ENCODE assay signal across 8 cellular contexts in genomic region chr16:30355954-30356308, GRCh38. TPM values are rescaled to one million over a fixed set of nuclear protein-coding genes. Genes with fewer than 3 reads are reported as not detected.
DNase-seq lines count a peak whose midpoint lies in the region; ATAC-seq, FAIRE-seq and TF ChIP-seq lines count a peak whose summit lies in the region.

No MANE protein-coding gene starts in this region.

- peak overlapping the region; percentile 97 for H3K27ac Mint-ChIP-seq in HFFc6
- peak overlapping the region; percentile 97 for H3K27ac Mint-ChIP-seq in MCF 10A (ENCODE audit: low read depth, unreplicated experiment)

- no TSS peak for BruUV-seq in MCF 10A (replicated peaks; lab: Mats Ljungman, UMichigan)

- no peak for FAIRE-seq in A549 (lab: Jason Lieb, UNC)

- H3K4me3 Mint-ChIP-seq in HFFc6 (peak overlapping the region; percentile 99), MCF 10A (ENCODE audit: unreplicated experiment) (peak overlapping the region; percentile 94)

- H3K36me3 Mint-ChIP-seq in HFFc6 (ENCODE audit: low read depth) (peaks cover 25% of the 10 kb centered on the region), MCF 10A (ENCODE audit: insufficient read depth, unreplicated experiment) (peaks cover 56% of the 10 kb centered on the region)

- H3K9me3 ChIP-seq in A549 = no peaks in the 10 kb centered on the region
- no peaks in the 10 kb centered on the region for H3K9me3 ChIP-seq in mononuclear cell (ENCODE audit: low read depth, low read length)

- no peaks in the 10 kb centered on the region for H3K27me3 ChIP-seq in mononuclear cell (ENCODE audit: insufficient read depth, low read length)

- peaks cover 50% of the 10 kb centered on the region for H3K4me1 ChIP-seq in A549
- H3K4me1 ChIP-seq in mononuclear cell (ENCODE audit: insufficient read depth, low read length) = peaks cover 35% of the 10 kb centered on the region

- H3K27ac ChIP-seq in A549 = peak overlapping the region; percentile 87 to 96

- 0 out of 2 replicates have a peak, but pooled peaks have one; percentile 30 for TF ChIP-seq POLR2A in A549 (IDR thresholded peaks at IDR 0.05; ENCODE audit: low read length)

- DNase-seq in A549 (ENCODE audit: low read depth in 1 of 2, low spot score in 1 of 2) (no peak), HFFc6 (no peak), MCF 10A (ENCODE audit: unreplicated experiment) (no peak), NCI-H446 treated with DMSO at 0.1 percent for 48 hours (lab: John Stamatoyannopoulos, UW) (no peak), left lobe of liver (ENCODE audit: low spot score) (no peak), GM19238 (ENCODE audit: insufficient read length, low spot score) (no peak)

- peak overlapping the region; percentile 70 for H3K4me3 ChIP-seq in A549
- H3K4me3 ChIP-seq in mononuclear cell (ENCODE audit: low read length) = peak overlapping the region; percentile 90

- H3K9me3 Mint-ChIP-seq in HFFc6 = no peaks in the 10 kb centered on the region
- no peaks in the 10 kb centered on the region for H3K9me3 Mint-ChIP-seq in MCF 10A (ENCODE audit: unreplicated experiment)

- 74% methylated on average over 6 of the region's 7 CpGs for WGBS in A549 (ENCODE audit: missing lambda C conversion rate)

- POLR2A ChIA-PET in A549 (lab: Yijun Ruan, JAX) (interaction anchor here (0.6 to 2.2 kb wide), 2 partner anchors 15 to 212 kb away, joined by 4 to 17 read pairs; partner anchors contain the start of gene TBC1D10B), MCF 10A (lab: Yijun Ruan, JAX) (interaction anchor here (0.6 to 8.1 kb wide), 7 partner anchors 11 to 343 kb away, joined by 3 to 132 read pairs (median 3); partner anchors contain the start of genes FBRS, SRCAP, TBC1D10B and ZNF771)

- CTCF ChIA-PET in A549 (lab: Yijun Ruan, JAX) = interaction anchor here (1.0 to 2.7 kb wide), 3 partner anchors 13 to 51 kb away, joined by 3 to 10 read pairs (median 4); partner anchors contain the start of gene ZNF771
- CTCF ChIA-PET in MCF 10A (lab: Yijun Ruan, JAX) = interaction anchor here (0.6 to 2.2 kb wide), 4 partner anchors 13 to 257 kb away, joined by 3 to 9 read pairs (median 5); partner anchors contain the start of gene ZNF771

- TF ChIP-seq CTCF in A549 (IDR thresholded peaks at IDR 0.05) = no peak
- no peak for TF ChIP-seq CTCF in HFFc6 (IDR thresholded peaks at IDR 0.05)
- no peak for TF ChIP-seq CTCF in MCF 10A (IDR thresholded peaks at IDR 0.05; ENCODE audit: unreplicated experiment)

- TF ChIP-seq RAD21 in A549 (conservative IDR thresholded peaks at IDR 0.05 in 1 of 2, IDR thresholded peaks at IDR 0.05 in 1 of 2) = no peak

- TF ChIP-seq EP300 in A549 (IDR thresholded peaks at IDR 0.05) = no peak

- ATAC-seq in A549 (no peak), HG03460 (IDR thresholded peaks at IDR 0.05; ENCODE audit: unreplicated experiment) (no peak), left lobe of liver (no peak)

- H3K4me1 Mint-ChIP-seq in HFFc6 (ENCODE audit: low read depth) (peaks cover 51% of the 10 kb centered on the region), MCF 10A (ENCODE audit: insufficient read depth, unreplicated experiment) (peaks cover 35% of the 10 kb centered on the region)

- intact Hi-C loops in MCF 10A (cut with micrococcal nuclease) = no loop called here

- H3K4me2 ChIP-seq in A549 = peak overlapping the region; percentile 72

- peaks cover 7% of the 10 kb centered on the region for H3K27me3 Mint-ChIP-seq in HFFc6 (ENCODE audit: insufficient read depth)
- no peaks in the 10 kb centered on the region for H3K27me3 Mint-ChIP-seq in MCF 10A (ENCODE audit: insufficient read depth, unreplicated experiment)

TF ChIP-seq in A549, 52 proteins besides CTCF, POLR2A, EP300 and RAD21:
- no peak for TF ChIP-seq GATA3 (IDR thresholded peaks at IDR 0.05; ENCODE audit: borderline replicate concordance)
- no peak for TF ChIP-seq CBX2 (IDR thresholded peaks at IDR 0.05; ENCODE audit: borderline replicate concordance, low read depth)
- TF ChIP-seq MAX (IDR thresholded peaks at IDR 0.05) = peak; percentile 16; the same call in 1 of the 2 replicates
TF ChIP-seq in A549: peak in this region for 1.

RNA-seq across cellular contexts. Expression of gene CD2BP2, which starts 0.8 kb away (rescaled TPM):
- polyA plus RNA-seq in A549 (2011; rRNA removed) (33.9 and 35.6 TPM in 2 replicates), A549 (2017; fragmentation: RNase III; extraction: RNeasy Plus Mini Kit Qiagen cat#74134 plus additional on column Dnase treatment) (48.5 to 54.5 TPM (median 54.0 TPM) in 3 replicates)
- 29.0 and 31.3 TPM in 2 replicates for polyA plus RNA-seq in A549 (2012; cell fraction: cytosol; rRNA removed)
- polyA plus RNA-seq in A549 (2012; cell fraction: nucleus; rRNA removed) = 60.8 and 84.7 TPM in 2 replicates
- polyA minus RNA-seq in A549 (2011; rRNA and poly(A)+ RNA removed) = 29.2 and 30.8 TPM in 2 replicates
- 10 to 100 TPM; 76.2 to 91.0 (median 80.4) TPM for total RNA-seq in HFFc6 (2021; fragmentation: NEBNext Ultra II Directional; extraction: Animal tissue kit (Norgen Biotek cat#: 25700))
- total RNA-seq in MCF 10A (2022) (48.4 and 58.9 TPM in 2 replicates), mononuclear cell (21.5 TPM), left lobe of liver (15.4 TPM)

RNA-seq across cellular contexts. Expression of gene TBC1D10B, which starts 14.4 kb away (rescaled TPM):
- polyA plus RNA-seq in A549 (2011; rRNA removed) (10.9 and 12.6 TPM in 2 replicates), A549 (2017; fragmentation: RNase III; extraction: RNeasy Plus Mini Kit Qiagen cat#74134 plus additional on column Dnase treatment) (21.5 to 24.0 TPM (median 23.2 TPM) in 3 replicates)
- polyA plus RNA-seq in A549 (2012; cell fraction: cytosol; rRNA removed) = 19.3 and 22.4 TPM in 2 replicates
- polyA plus RNA-seq in A549 (2012; cell fraction: nucleus; rRNA removed) = 35.7 and 37.3 TPM in 2 replicates
- 21.7 and 27.9 TPM in 2 replicates for polyA minus RNA-seq in A549 (2011; rRNA and poly(A)+ RNA removed)
- 10 to 100 TPM; 44.6 to 51.6 (median 46.3) TPM for total RNA-seq in HFFc6 (2021; fragmentation: NEBNext Ultra II Directional; extraction: Animal tissue kit (Norgen Biotek cat#: 25700))
- total RNA-seq in MCF 10A (2022) (46.5 and 48.0 TPM in 2 replicates), mononuclear cell (12.0 TPM), left lobe of liver (14.1 TPM)

RNA-seq across cellular contexts. Expression of gene MYL11, which starts 18.7 kb away (rescaled TPM):
- polyA plus RNA-seq in A549 (2011; rRNA removed) = not detected in 2 replicates
- polyA plus RNA-seq in A549 (2012; cell fraction: cytosol; rRNA removed) = 0.38 and 0.45 TPM in 2 replicates
- polyA plus RNA-seq in A549 (2012; cell fraction: nucleus; rRNA removed) = not detected in 2 replicates
- 0.46 to 0.70 TPM (median 0.55 TPM) in 3 replicates for polyA plus RNA-seq in A549 (2017; fragmentation: RNase III; extraction: RNeasy Plus Mini Kit Qiagen cat#74134 plus additional on column Dnase treatment)
- polyA minus RNA-seq in A549 (2011; rRNA and poly(A)+ RNA removed) = not detected in 2 replicates
- 1 to 10 TPM in 1 of 6 experiments, under 1 TPM in 2, not detected in 3; 0.77 to 1.2 (median 0.82) TPM for total RNA-seq in HFFc6 (2021; fragmentation: NEBNext Ultra II Directional; extraction: Animal tissue kit (Norgen Biotek cat#: 25700))
- 1.2 and 1.6 TPM in 2 replicates for total RNA-seq in MCF 10A (2022)
- 2.1 TPM for total RNA-seq in mononuclear cell
- total RNA-seq in left lobe of liver = not detected

RNA-seq across cellular contexts. Expression of gene SEPTIN1, which starts 26.4 kb away (rescaled TPM):
- polyA plus RNA-seq in A549 (2011; rRNA removed) (0.13 and 0.17 TPM in 2 replicates), A549 (2017; fragmentation: RNase III; extraction: RNeasy Plus Mini Kit Qiagen cat#74134 plus additional on column Dnase treatment) (0.58 to 0.73 TPM (median 0.65 TPM) in 3 replicates)
- 0.75 and 0.91 TPM in 2 replicates for polyA plus RNA-seq in A549 (2012; cell fraction: cytosol; rRNA removed)
- polyA plus RNA-seq in A549 (2012; cell fraction: nucleus; rRNA removed) = 0.54 and 0.69 TPM in 2 replicates
- not detected in 2 replicates for polyA minus RNA-seq in A549 (2011; rRNA and poly(A)+ RNA removed)
- total RNA-seq in HFFc6 (2021; fragmentation: NEBNext Ultra II Directional; extraction: Animal tissue kit (Norgen Biotek cat#: 25700)) = 1 to 10 TPM; 1.5 to 2.8 (median 1.8) TPM
- total RNA-seq in MCF 10A (2022) (1.3 and 1.7 TPM in 2 replicates), mononuclear cell (38.7 TPM), left lobe of liver (1.4 TPM)

RNA-seq across cellular contexts. Expression of gene ZNF48, which starts 39.3 kb away (rescaled TPM):
- polyA plus RNA-seq in A549 (2011; rRNA removed) (7.0 and 9.3 TPM in 2 replicates), A549 (2017; fragmentation: RNase III; extraction: RNeasy Plus Mini Kit Qiagen cat#74134 plus additional on column Dnase treatment) (9.1 to 10.4 TPM (median 9.7 TPM) in 3 replicates)
- polyA plus RNA-seq in A549 (2012; cell fraction: cytosol; rRNA removed) = 8.1 and 10.4 TPM in 2 replicates
- 12.0 and 13.2 TPM in 2 replicates for polyA plus RNA-seq in A549 (2012; cell fraction: nucleus; rRNA removed)
- 7.2 and 9.6 TPM in 2 replicates for polyA minus RNA-seq in A549 (2011; rRNA and poly(A)+ RNA removed)
- total RNA-seq in HFFc6 (2021; fragmentation: NEBNext Ultra II Directional; extraction: Animal tissue kit (Norgen Biotek cat#: 25700)) = 1 to 10 TPM; 5.3 to 7.9 (median 6.1) TPM
- total RNA-seq in MCF 10A (2022) (11.0 and 12.4 TPM in 2 replicates), mononuclear cell (3.8 TPM), left lobe of liver (5.4 TPM)
